20 cellular contexts compared by ENCODE assay signal in the genomic region with DNA sequence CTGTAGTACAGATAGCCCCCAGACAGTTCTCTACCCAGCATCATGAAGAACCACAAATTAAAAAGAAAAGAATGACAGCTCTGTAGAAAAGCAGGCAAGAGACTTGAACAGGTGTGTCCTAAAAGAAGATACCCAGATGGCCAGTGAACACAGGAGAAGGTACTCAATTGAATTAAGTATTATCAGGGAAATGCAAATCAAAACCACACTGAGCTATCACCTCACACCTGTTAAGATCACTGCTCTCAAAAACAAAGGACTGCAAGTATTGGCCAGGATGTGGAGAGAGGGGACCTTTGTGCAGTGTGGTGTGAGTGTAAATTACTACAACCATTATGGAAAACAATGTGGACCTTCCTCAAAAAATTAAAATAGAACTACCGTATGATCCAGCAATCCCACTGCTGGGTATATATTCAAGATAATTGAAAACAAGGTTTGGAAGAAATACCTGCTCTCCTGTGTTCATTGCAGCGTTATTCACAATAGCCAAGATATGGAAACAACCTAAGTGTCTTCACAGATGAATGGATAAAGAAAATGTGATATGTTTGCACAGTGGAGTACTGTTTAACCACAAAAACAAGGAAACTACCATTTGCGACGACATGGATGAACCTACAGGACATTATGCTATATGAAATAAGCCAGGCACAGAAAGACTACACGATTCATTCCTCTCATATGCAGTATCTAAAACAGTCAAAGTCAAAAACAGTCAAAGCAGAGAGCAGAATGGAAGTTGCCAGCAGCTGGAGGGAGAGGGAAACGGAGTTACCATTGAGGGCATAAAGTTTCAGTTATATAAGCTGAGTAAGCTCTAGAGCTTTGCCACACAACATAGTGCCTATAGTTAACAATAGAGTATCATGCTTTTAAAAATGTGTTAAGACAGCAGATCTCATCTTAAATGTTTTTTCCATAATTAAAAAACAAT.
DNase-seq lines count a peak whose midpoint lies in the region; ATAC-seq, FAIRE-seq and TF ChIP-seq lines count a peak whose summit lies in the region.
"Had no signal": no experiment of that assay in that cellular context is flagged by ENCODE, and none has a peak within 500 bp of the region (broad histone marks: within the 10 kb centered on the region; RNA-seq: fewer than 3 reads in every experiment).

No MANE protein-coding gene starts in this region.

- H3K27me3 ChIP-seq in OCI-LY3 (ENCODE audit: low read depth, low read length) (peaks cover 66% of the 10 kb centered on the region), Caco-2 (replicated peaks; ENCODE audit: control insufficient read depth, insufficient read depth, low read length) (no peaks in the 10 kb centered on the region)
- H3K27me3 ChIP-seq: Peyer's patch had no signal

- H3K4me3 Mint-ChIP-seq in stimulated activated naive B cell treated with anti-CD40 and anti-IgM and Interleukin-4, amounts not matched to agents 10 μg/mL and 1 μg/mL and 100 μg/mL, for 72 hours: no peak overlapping the region
- no peak overlapping the region for H3K4me3 Mint-ChIP-seq in Caco-2 (ENCODE audit: unreplicated experiment)
- H3K4me3 Mint-ChIP-seq: activated CD4-positive, alpha-beta memory T cell treated with anti-CD3 and anti-CD28 coated beads for 36 hours; activated naive CD8-positive, alpha-beta T cell; activated T-cell treated with anti-CD3 and anti-CD28 coated beads, Interleukin-2, amount 50 U/mL, for 72 hours; brain; CD4-positive, CD25-positive, alpha-beta regulatory T cell; natural killer cell had no signal

- FAIRE-seq in kidney (lab: Jason Lieb, UNC): no peak
- FAIRE-seq: G401.6 had no signal

- H3K27ac Mint-ChIP-seq in stimulated activated naive B cell treated with anti-CD40 and anti-IgM and Interleukin-4, amounts not matched to agents 10 μg/mL and 1 μg/mL and 100 μg/mL, for 72 hours: peak overlapping the region; percentile 20
- no peak overlapping the region for H3K27ac Mint-ChIP-seq in Caco-2 (ENCODE audit: unreplicated experiment)
- H3K27ac Mint-ChIP-seq: activated CD4-positive, alpha-beta memory T cell treated with anti-CD3 and anti-CD28 coated beads for 36 hours; activated naive CD8-positive, alpha-beta T cell; activated T-cell treated with anti-CD3 and anti-CD28 coated beads, Interleukin-2, amount 50 U/mL, for 72 hours; CD4-positive, CD25-positive, alpha-beta regulatory T cell; natural killer cell had no signal

- no peaks in the 10 kb centered on the region for H4K20me1 ChIP-seq in OCI-LY3 (ENCODE audit: insufficient read depth, low read length)

- POLR2A ChIA-PET in Caco-2 (lab: Charles Lee): no interaction called here

- peaks cover 21% of the 10 kb centered on the region; the same call in 1 of the 2 replicates for H3K9me3 ChIP-seq in OCI-LY3 (ENCODE audit: insufficient read depth, low read length)
- H3K9me3 ChIP-seq in kidney (ENCODE audit: control insufficient read depth in 1 of 2, low read length in 2 of 2): peaks cover 0 to 7% of the 10 kb centered on the region in 2 donors
- H3K9me3 ChIP-seq in Caco-2: no peaks in the 10 kb centered on the region
- H3K9me3 ChIP-seq: lower lobe of right lung, Peyer's patch, upper lobe of right lung had no signal

- H3K4me1 Mint-ChIP-seq in stimulated activated naive B cell treated with anti-CD40 and anti-IgM and Interleukin-4, amounts not matched to agents 10 μg/mL and 1 μg/mL and 100 μg/mL, for 72 hours: peaks cover 16 to 19% of the 10 kb centered on the region in 2 donors
- no peaks in the 10 kb centered on the region for H3K4me1 Mint-ChIP-seq in Caco-2 (ENCODE audit: low read depth, unreplicated experiment)
- H3K4me1 Mint-ChIP-seq: natural killer cell had no signal

- H3K27ac ChIP-seq in OCI-LY3 (ENCODE audit: low read length): no peak overlapping the region
- H3K27ac ChIP-seq in kidney (ENCODE audit: low read depth in 2 of 2, low read length in 2 of 2): no peak overlapping the region
- H3K27ac ChIP-seq: lower lobe of right lung, Peyer's patch, upper lobe of right lung had no signal

- H3K27me3 Mint-ChIP-seq in stimulated activated naive B cell treated with anti-CD40 and anti-IgM and Interleukin-4, amounts not matched to agents 10 μg/mL and 1 μg/mL and 100 μg/mL, for 72 hours: peaks cover 22 to 31% of the 10 kb centered on the region in 2 donors
- H3K27me3 Mint-ChIP-seq in Caco-2 (ENCODE audit: insufficient read depth, unreplicated experiment): no peaks in the 10 kb centered on the region
- H3K27me3 Mint-ChIP-seq: brain had no signal

- CTCF ChIA-PET in Caco-2 (lab: Charles Lee): no interaction called here

- peak overlapping the region; percentile 41 for H3K4me2 ChIP-seq in OCI-LY3 (ENCODE audit: low read length)

- no peaks in the 10 kb centered on the region for H3K36me3 ChIP-seq in OCI-LY3 (replicated peaks; ENCODE audit: low read depth, low read length)
- H3K36me3 ChIP-seq in kidney (ENCODE audit: control insufficient read depth in 1 of 2, insufficient read depth in 2 of 2, low read length in 2 of 2): no peaks in the 10 kb centered on the region
- no peaks in the 10 kb centered on the region for H3K36me3 ChIP-seq in Caco-2 (ENCODE audit: control insufficient read depth, insufficient read depth, low read length)
- H3K36me3 ChIP-seq: lower lobe of right lung, Peyer's patch, upper lobe of right lung had no signal

- H3K4me1 ChIP-seq in OCI-LY3 (ENCODE audit: low read length): peaks cover 27% of the 10 kb centered on the region
- H3K4me1 ChIP-seq in kidney (ENCODE audit: control insufficient read depth in 1 of 2, insufficient read depth in 1 of 2, low read depth in 1 of 2, low read length in 2 of 2): no peaks in the 10 kb centered on the region
- no peaks in the 10 kb centered on the region for H3K4me1 ChIP-seq in Caco-2
- H3K4me1 ChIP-seq: lower lobe of right lung, Peyer's patch, upper lobe of right lung had no signal

- H2AFZ ChIP-seq in OCI-LY3 (ENCODE audit: low read depth, low read length): peak overlapping the region; percentile 62; the same call in 1 of the 2 replicates

- no peak overlapping the region for H3K4me3 ChIP-seq in OCI-LY3 (ENCODE audit: low read length)
- no peak overlapping the region for H3K4me3 ChIP-seq in kidney (ENCODE audit: low read length in 2 of 2)
- H3K4me3 ChIP-seq in Caco-2 (ENCODE audit: low read depth, low read length): no peak overlapping the region
- H3K4me3 ChIP-seq: lower lobe of right lung, Peyer's patch, upper lobe of right lung had no signal

- peak; percentile 57 for DNase-seq in NCI-H2171 treated with DMSO at 0.1 percent for 48 hours (lab: John Stamatoyannopoulos, UW)
- no peak for DNase-seq in NCI-H2171 (lab: John Stamatoyannopoulos, UW)
- DNase-seq in NCI-H2107 (lab: John Stamatoyannopoulos, UW): peak; percentile 58
- DNase-seq in stimulated activated naive B cell treated with anti-CD40 and anti-IgM and Interleukin-4, amounts not matched to agents 10 μg/mL and 1 μg/mL and 100 μg/mL, for 72 hours: no peak
- no peak for DNase-seq in kidney
- no peak for DNase-seq in Caco-2
- DNase-seq: activated CD4-positive, alpha-beta memory T cell treated with anti-CD3 and anti-CD28 coated beads for 36 hours; activated T-cell treated with anti-CD3 and anti-CD28 coated beads, Interleukin-2, amount 50 U/mL, for 72 hours; CD4-positive, CD25-positive, alpha-beta regulatory T cell; lower lobe of right lung; natural killer cell; NCI-H2081 treated with DMSO at 0.1 percent for 48 hours; stimulated activated naive CD4-positive, alpha-beta T cell; upper lobe of right lung had no signal

- H3K9ac ChIP-seq in OCI-LY3 (ENCODE audit: low read length) (no peak overlapping the region), kidney (ENCODE audit: low read length in 2 of 2) (no peak overlapping the region)

- BruUV-seq in Caco-2 (replicated peaks; lab: Mats Ljungman, UMichigan): no TSS peak

- peak; percentile 79 to 80 for ATAC-seq in stimulated activated naive B cell treated with anti-CD40 and anti-IgM and Interleukin-4, amounts not matched to agents 10 μg/mL and 1 μg/mL and 100 μg/mL, for 72 hours (replicated peaks)
- no peak for ATAC-seq in HG03097 (IDR thresholded peaks at IDR 0.05; ENCODE audit: low FRiP score, unreplicated experiment)
- ATAC-seq: activated T-cell treated with anti-CD3 and anti-CD28 coated beads, Interleukin-2, amount 50 U/mL, for 72 hours; natural killer cell; upper lobe of right lung had no signal

- TF ChIP-seq CTCF in OCI-LY3 (IDR thresholded peaks at IDR 0.05; ENCODE audit: low read depth, low read length) (no peak), kidney (IDR thresholded peaks at IDR 0.05; ENCODE audit: borderline replicate concordance, extremely low read depth, insufficient read depth) (no peak), Caco-2 (IDR thresholded peaks at IDR 0.05; ENCODE audit: insufficient read depth in 1 of 2, low read depth in 1 of 2, low read length in 1 of 2, severe bottlenecking in 1 of 2, unreplicated experiment in 1 of 2) (no peak)

- intact Hi-C loops in kidney (cut with DNase I): no loop called here
- intact Hi-C loops in Caco-2 (cut with micrococcal nuclease; ENCODE audit: unreplicated experiment): no loop called here

- H3K9me3 Mint-ChIP-seq in stimulated activated naive B cell treated with anti-CD40 and anti-IgM and Interleukin-4, amounts not matched to agents 10 μg/mL and 1 μg/mL and 100 μg/mL, for 72 hours: peaks cover 0 to 2% of the 10 kb centered on the region in 2 donors
- no peaks in the 10 kb centered on the region for H3K9me3 Mint-ChIP-seq in Caco-2 (ENCODE audit: unreplicated experiment)
- H3K9me3 Mint-ChIP-seq: natural killer cell had no signal

- no peaks in the 10 kb centered on the region for H3K36me3 Mint-ChIP-seq in stimulated activated naive B cell treated with anti-CD40 and anti-IgM and Interleukin-4, amounts not matched to agents 10 μg/mL and 1 μg/mL and 100 μg/mL, for 72 hours
- H3K36me3 Mint-ChIP-seq in Caco-2 (ENCODE audit: insufficient read depth, unreplicated experiment): peaks cover 11% of the 10 kb centered on the region
- H3K36me3 Mint-ChIP-seq: activated CD4-positive, alpha-beta memory T cell treated with anti-CD3 and anti-CD28 coated beads for 36 hours; natural killer cell had no signal

- H3K79me2 ChIP-seq in OCI-LY3 (ENCODE audit: low read length): no peaks in the 10 kb centered on the region

Comparison
In these comparisons a context has a peak if more than half of its experiments do, and no peak if none do; other contexts are left out.
1. DNase-seq: peak in NCI-H2171 treated with DMSO at 0.1 percent for 48 hours (single experiment) and NCI-H2107 (single experiment); none in NCI-H2171 (single experiment), stimulated activated naive B cell treated with anti-CD40 and anti-IgM and Interleukin-4, amounts not matched to agents 10 μg/mL and 1 μg/mL and 100 μg/mL, for 72 hours (single experiment), kidney (single experiment) and Caco-2 (0 of 2).